Comparison of ENCODE assay signal across 1 cellular context in genomic region chr3:57555738-57556458, GRCh38.
TF ChIP-seq lines count a peak whose summit lies in the region.

Gene PDE12 (plus strand): TSS chr3:57556274. CDS start chr3:57556380, 106 bp downstream.

TF ChIP-seq in GM12878, 131 proteins besides CTCF, POLR2A, EP300 and RAD21 (continued from another document and continues in another):
- TF ChIP-seq, protein P1, sequence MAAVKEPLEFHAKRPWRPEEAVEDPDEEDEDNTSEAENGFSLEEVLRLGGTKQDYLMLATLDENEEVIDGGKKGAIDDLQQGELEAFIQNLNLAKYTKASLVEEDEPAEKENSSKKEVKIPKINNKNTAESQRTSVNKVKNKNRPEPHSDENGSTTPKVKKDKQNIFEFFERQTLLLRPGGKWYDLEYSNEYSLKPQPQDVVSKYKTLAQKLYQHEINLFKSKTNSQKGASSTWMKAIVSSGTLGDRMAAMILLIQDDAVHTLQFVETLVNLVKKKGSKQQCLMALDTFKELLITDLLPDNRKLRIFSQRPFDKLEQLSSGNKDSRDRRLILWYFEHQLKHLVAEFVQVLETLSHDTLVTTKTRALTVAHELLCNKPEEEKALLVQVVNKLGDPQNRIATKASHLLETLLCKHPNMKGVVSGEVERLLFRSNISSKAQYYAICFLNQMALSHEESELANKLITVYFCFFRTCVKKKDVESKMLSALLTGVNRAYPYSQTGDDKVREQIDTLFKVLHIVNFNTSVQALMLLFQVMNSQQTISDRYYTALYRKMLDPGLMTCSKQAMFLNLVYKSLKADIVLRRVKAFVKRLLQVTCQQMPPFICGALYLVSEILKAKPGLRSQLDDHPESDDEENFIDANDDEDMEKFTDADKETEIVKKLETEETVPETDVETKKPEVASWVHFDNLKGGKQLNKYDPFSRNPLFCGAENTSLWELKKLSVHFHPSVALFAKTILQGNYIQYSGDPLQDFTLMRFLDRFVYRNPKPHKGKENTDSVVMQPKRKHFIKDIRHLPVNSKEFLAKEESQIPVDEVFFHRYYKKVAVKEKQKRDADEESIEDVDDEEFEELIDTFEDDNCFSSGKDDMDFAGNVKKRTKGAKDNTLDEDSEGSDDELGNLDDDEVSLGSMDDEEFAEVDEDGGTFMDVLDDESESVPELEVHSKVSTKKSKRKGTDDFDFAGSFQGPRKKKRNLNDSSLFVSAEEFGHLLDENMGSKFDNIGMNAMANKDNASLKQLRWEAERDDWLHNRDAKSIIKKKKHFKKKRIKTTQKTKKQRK (IDR thresholded peaks at IDR 0.05; ENCODE audit: low read depth, low read length) = no peak
- peak; percentile 11 for TF ChIP-seq PBX3 (IDR thresholded peaks at IDR 0.05; ENCODE audit: insufficient replicate concordance, low read depth, low read length)
- TF ChIP-seq POLR2AphosphoS5 (IDR thresholded peaks at IDR 0.05; ENCODE audit: low read length) = peak; percentile 94
- no peak; the same call in 1 of the 2 replicates for TF ChIP-seq DPF2 (IDR thresholded peaks at IDR 0.05)
- TF ChIP-seq CUX1 (IDR thresholded peaks at IDR 0.05; ENCODE audit: insufficient replicate concordance, low read depth, low read length) = no peak
- TF ChIP-seq ZNF384 (IDR thresholded peaks at IDR 0.05; ENCODE audit: borderline replicate concordance, low read depth, low read length) = no peak
- no peak; the same call in 1 of the 2 replicates for TF ChIP-seq CHD1 (IDR thresholded peaks at IDR 0.05; ENCODE audit: low read depth, low read length)
- peak; percentile 5; the same call in 1 of the 2 replicates for TF ChIP-seq SREBF1 (IDR thresholded peaks at IDR 0.05; ENCODE audit: low read length)
- TF ChIP-seq HDAC6 (IDR thresholded peaks at IDR 0.05; ENCODE audit: unreplicated experiment) = peak; percentile 74
- peak; percentile 78 for TF ChIP-seq YY1 (IDR thresholded peaks at IDR 0.05; ENCODE audit: low read depth, low read length)
- TF ChIP-seq POLR2AphosphoS2 (IDR thresholded peaks at IDR 0.05; ENCODE audit: low read depth, low read length) = no peak; the same call in 1 of the 2 replicates
- TF ChIP-seq RBBP5 (conservative IDR thresholded peaks at IDR 0.05) = 0 out of 2 replicates have a peak, but pooled peaks have one; percentile 70
- peak; percentile 86 for TF ChIP-seq MYC (IDR thresholded peaks at IDR 0.05; ENCODE audit: insufficient read depth, insufficient read length, insufficient replicate concordance, low read length, severe bottlenecking)
- TF ChIP-seq IRF5 (IDR thresholded peaks at IDR 0.05; ENCODE audit: borderline replicate concordance) = peak; percentile 71; the same call in 1 of the 2 replicates
- TF ChIP-seq, protein P2, sequence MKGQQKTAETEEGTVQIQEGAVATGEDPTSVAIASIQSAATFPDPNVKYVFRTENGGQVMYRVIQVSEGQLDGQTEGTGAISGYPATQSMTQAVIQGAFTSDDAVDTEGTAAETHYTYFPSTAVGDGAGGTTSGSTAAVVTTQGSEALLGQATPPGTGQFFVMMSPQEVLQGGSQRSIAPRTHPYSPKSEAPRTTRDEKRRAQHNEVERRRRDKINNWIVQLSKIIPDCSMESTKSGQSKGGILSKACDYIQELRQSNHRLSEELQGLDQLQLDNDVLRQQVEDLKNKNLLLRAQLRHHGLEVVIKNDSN (IDR thresholded peaks at IDR 0.05; ENCODE audit: borderline replicate concordance, extremely low read length, insufficient read depth, low read depth, low read length) = peak; percentile 93
- TF ChIP-seq TARDBP (IDR thresholded peaks at IDR 0.05; ENCODE audit: borderline replicate concordance) = no peak
- peak; percentile 69; the same call in 1 of the 2 replicates for TF ChIP-seq ZNF592 (IDR thresholded peaks at IDR 0.05)
- TF ChIP-seq MEF2B (IDR thresholded peaks at IDR 0.05; ENCODE audit: partially characterized antibody, poor library complexity, severe bottlenecking) = peak; percentile 76
- peak; percentile 96 for TF ChIP-seq CHD2 (IDR thresholded peaks at IDR 0.05; ENCODE audit: borderline replicate concordance, low read depth, low read length)
- TF ChIP-seq RELB (IDR thresholded peaks at IDR 0.05; ENCODE audit: low read depth) = peak; percentile 97
- TF ChIP-seq ESRRA (IDR thresholded peaks at IDR 0.05; ENCODE audit: low read length) = 0 out of 2 replicates have a peak, but pooled peaks have one; percentile 69
- TF ChIP-seq SUPT20H (IDR thresholded peaks at IDR 0.05; ENCODE audit: borderline replicate concordance, control insufficient read depth, low read depth, low read length) = no peak
- peak; percentile 73; the same call in 1 of the 2 replicates for TF ChIP-seq NFIC (IDR thresholded peaks at IDR 0.05; ENCODE audit: low read depth, low read length)
- no peak for TF ChIP-seq ASH2L (IDR thresholded peaks at IDR 0.05; ENCODE audit: borderline replicate concordance, low read depth)
- TF ChIP-seq PML (IDR thresholded peaks at IDR 0.05; ENCODE audit: low read length) = peak; percentile 79
- TF ChIP-seq ZNF217 (IDR thresholded peaks at IDR 0.05) = no peak
- TF ChIP-seq IRF4 (IDR thresholded peaks at IDR 0.05; ENCODE audit: low read depth, low read length) = peak; percentile 81
- no peak for TF ChIP-seq BCLAF1 (IDR thresholded peaks at IDR 0.05)
- TF ChIP-seq HSF1 (IDR thresholded peaks at IDR 0.05; ENCODE audit: low read depth, low read length) = no peak
